In genomic region chr4:685681-686218, GRCh38 we compare ENCODE assay signal across 23 cellular contexts. TPM values are rescaled to one million over a fixed set of nuclear protein-coding genes. Genes with fewer than 3 reads are reported as not detected.
A peak's percentile ranks its signal among the peaks of the same experiment; 100 is the strongest.
DNase-seq lines count a peak whose midpoint lies in the region; ATAC-seq, FAIRE-seq and TF ChIP-seq lines count a peak whose summit lies in the region.
"Had no signal": no experiment of that assay in that cellular context is flagged by ENCODE, and none has a peak within 500 bp of the region (broad histone marks: within the 10 kb centered on the region; RNA-seq: fewer than 3 reads in every experiment).

No MANE protein-coding gene starts in this region.

- no peaks in the 10 kb centered on the region for H3K9me3 Mint-ChIP-seq in stimulated activated naive B cell treated with anti-CD40 and anti-IgM and Interleukin-4, amounts not matched to agents 10 μg/mL and 1 μg/mL and 100 μg/mL, for 72 hours
- no peaks in the 10 kb centered on the region for H3K9me3 Mint-ChIP-seq in CD8-positive, alpha-beta memory T cell

- H4K20me1 ChIP-seq in GM12878 (ENCODE audit: control insufficient read depth, insufficient read depth), result no peaks in the 10 kb centered on the region

- no peak overlapping the region for H2BK15ac ChIP-seq in mesenchymal stem cell (ENCODE audit: low read depth, poor library complexity, severe bottlenecking)

- ATAC-seq in right cardiac atrium, result no peak
- no peak for ATAC-seq in left cardiac atrium
- ATAC-seq in GM12878, result no peak
- ATAC-seq in stimulated activated naive B cell treated with anti-CD40 and anti-IgM and Interleukin-4, amounts not matched to agents 10 μg/mL and 1 μg/mL and 100 μg/mL, for 72 hours (replicated peaks), result no peak
- ATAC-seq in left colon, result no peak
- ATAC-seq: A549 had no signal

- H3K14ac ChIP-seq in mesenchymal stem cell (ENCODE audit: low read length in 2 of 2), result no peak overlapping the region

- H2AFZ ChIP-seq in GM12878 (ENCODE audit: control insufficient read depth, low read depth, low read length), result no peak overlapping the region
- no peak overlapping the region for H2AFZ ChIP-seq in mesenchymal stem cell (ENCODE audit: low read depth, low read length)

- POLR2A ChIA-PET in GM12878 (lab: Charles Lee), result no interaction called here
- POLR2A ChIA-PET in CD8-positive, alpha-beta memory T cell (lab: Charles Lee), result no interaction called here

- no peak for TF ChIP-seq POLR2A in GM12878 (IDR thresholded peaks at IDR 0.05; ENCODE audit: low read depth, low read length)

- RAD21 ChIA-PET in GM12878 (lab: Charles Lee; ENCODE audit: unreplicated experiment), result no interaction called here

- H3K4me3 ChIP-seq in right cardiac atrium (ENCODE audit: low read length), result no peak overlapping the region
- H3K4me3 ChIP-seq in GM12878, result no peak overlapping the region
- no peak overlapping the region for H3K4me3 ChIP-seq in mesenchymal stem cell (ENCODE audit: insufficient read depth in 1 of 2, low read depth in 1 of 2, low read length in 2 of 2)
- no peak overlapping the region for H3K4me3 ChIP-seq in CD8-positive, alpha-beta memory T cell (ENCODE audit: low read length)
- H3K4me3 ChIP-seq: A549, SK-N-MC had no signal

- H3K27me3 ChIP-seq in right cardiac atrium (ENCODE audit: control insufficient read depth, insufficient read depth) (no peaks in the 10 kb centered on the region), GM12878 (replicated peaks in 1 of 2; ENCODE audit: control insufficient read depth in 2 of 2, insufficient read depth in 2 of 2, low read length in 1 of 2) (no peaks in the 10 kb centered on the region), mesenchymal stem cell (ENCODE audit: control insufficient read depth in 1 of 2, insufficient read depth in 1 of 2, low read length in 2 of 2) (no peaks in the 10 kb centered on the region)
- H3K27me3 ChIP-seq in CD8-positive, alpha-beta memory T cell (ENCODE audit: insufficient read depth, low read length, poor library complexity, severe bottlenecking), result no peaks in the 10 kb centered on the region

- DNase-seq in right cardiac atrium (peak in 2 of 3 donors; percentile 52 to 59), left cardiac atrium (no peak), GM12878 (ENCODE audit: low read depth, low spot score) (no peak), mesenchymal stem cell (no peak), AG08396 (ENCODE audit: low spot score) (no peak), left colon (no peak)
- DNase-seq in stimulated activated naive B cell treated with anti-CD40 and anti-IgM and Interleukin-4, amounts not matched to agents 10 μg/mL and 1 μg/mL and 100 μg/mL, for 72 hours, result no peak
- DNase-seq in CD8-positive, alpha-beta memory T cell, result no peak
- DNase-seq: Calu3, DMS79 treated with DMSO at 0.1 percent for 48 hours, NCI-H1048, NCI-H1417, NCI-H1694 treated with DMSO at 0.1 percent for 48 hours, NCI-H2081, NCI-H2227 treated with DMSO at 0.1 percent for 48 hours, NCI-H510A, NCI-H69, SIG-M5 had no signal

- no peaks in the 10 kb centered on the region for H3K9me3 ChIP-seq in right cardiac atrium (ENCODE audit: control insufficient read depth, low read length)
- H3K9me3 ChIP-seq in GM12878 (replicated peaks; ENCODE audit: control insufficient read depth, insufficient read depth, low read length), result no peaks in the 10 kb centered on the region
- H3K9me3 ChIP-seq in mesenchymal stem cell (ENCODE audit: control insufficient read depth, low read length), result no peaks in the 10 kb centered on the region
- H3K9me3 ChIP-seq in CD8-positive, alpha-beta memory T cell (ENCODE audit: low read length), result no peaks in the 10 kb centered on the region
- H3K9me3 ChIP-seq: A549 had no signal

- H3K9ac ChIP-seq in GM12878 (ENCODE audit: control insufficient read depth, insufficient read depth, low read length), result no peak overlapping the region
- no peak overlapping the region for H3K9ac ChIP-seq in mesenchymal stem cell (ENCODE audit: low read length)

- no peak overlapping the region for H3K27ac ChIP-seq in right cardiac atrium (ENCODE audit: low read length)
- no peak overlapping the region for H3K27ac ChIP-seq in GM12878 (ENCODE audit: control insufficient read depth, insufficient read depth)
- H3K27ac ChIP-seq in mesenchymal stem cell (ENCODE audit: low read length, poor library complexity, severe bottlenecking), result no peak overlapping the region
- no peak overlapping the region for H3K27ac ChIP-seq in CD8-positive, alpha-beta memory T cell (ENCODE audit: low read depth, low read length)
- H3K27ac ChIP-seq: HL-60, SK-N-MC had no signal

- peaks cover 20 to 45% of the 10 kb centered on the region in 2 donors for H3K27me3 Mint-ChIP-seq in stimulated activated naive B cell treated with anti-CD40 and anti-IgM and Interleukin-4, amounts not matched to agents 10 μg/mL and 1 μg/mL and 100 μg/mL, for 72 hours
- peaks cover 2 to 15% of the 10 kb centered on the region in 2 donors for H3K27me3 Mint-ChIP-seq in CD8-positive, alpha-beta memory T cell

- in situ Hi-C loops in GM12878 (cut with MboI), result no loop called here

- H2BK5ac ChIP-seq in mesenchymal stem cell (ENCODE audit: low read depth, low read length, poor library complexity, severe bottlenecking), result no peak overlapping the region

- no peak for TF ChIP-seq RAD21 in GM12878 (IDR thresholded peaks at IDR 0.05; ENCODE audit: insufficient read depth, low read depth, low read length)

- H3K4me1 ChIP-seq in right cardiac atrium (ENCODE audit: control insufficient read depth, insufficient read depth, low read length), result peaks cover 9% of the 10 kb centered on the region
- peaks cover 14% of the 10 kb centered on the region for H3K4me1 ChIP-seq in GM12878 (ENCODE audit: control insufficient read depth, insufficient read depth, low read length)
- peaks cover 59% of the 10 kb centered on the region for H3K4me1 ChIP-seq in mesenchymal stem cell (ENCODE audit: control insufficient read depth, insufficient read depth, low read depth, low read length)
- no peaks in the 10 kb centered on the region for H3K4me1 ChIP-seq in CD8-positive, alpha-beta memory T cell (ENCODE audit: insufficient read depth, low read length)

- no peak overlapping the region for H3K4me3 Mint-ChIP-seq in stimulated activated naive B cell treated with anti-CD40 and anti-IgM and Interleukin-4, amounts not matched to agents 10 μg/mL and 1 μg/mL and 100 μg/mL, for 72 hours
- peak overlapping the region in 1 of 7 donors; percentile 78 for H3K4me3 Mint-ChIP-seq in CD8-positive, alpha-beta memory T cell
- H3K4me3 Mint-ChIP-seq: CD14-positive monocyte had no signal

- peak overlapping the region; percentile 65 for H4K91ac ChIP-seq in mesenchymal stem cell (ENCODE audit: low read length)

- TF ChIP-seq CTCF in GM12878 (IDR thresholded peaks at IDR 0.05 in 2 of 3, conservative IDR thresholded peaks at IDR 0.05 in 1 of 3; ENCODE audit: control insufficient read depth in 2 of 3, extremely low read depth in 1 of 3, insufficient read depth in 1 of 3, low read depth in 3 of 3, low read length in 3 of 3), result no peak

- peaks cover 0 to 2% of the 10 kb centered on the region in 2 donors for H3K36me3 Mint-ChIP-seq in stimulated activated naive B cell treated with anti-CD40 and anti-IgM and Interleukin-4, amounts not matched to agents 10 μg/mL and 1 μg/mL and 100 μg/mL, for 72 hours
- no peaks in the 10 kb centered on the region for H3K36me3 Mint-ChIP-seq in CD8-positive, alpha-beta memory T cell

- TF ChIP-seq EP300 in GM12878 (IDR thresholded peaks at IDR 0.05; ENCODE audit: borderline replicate concordance in 1 of 2, control insufficient read depth in 1 of 2, low read depth in 2 of 2, low read length in 2 of 2), result no peak

- no peak overlapping the region for H4K8ac ChIP-seq in mesenchymal stem cell (ENCODE audit: low read length)

- no TSS peak for BruUV-seq in GM12878 (replicated peaks; lab: Mats Ljungman, UMichigan)

- H3K27ac Mint-ChIP-seq in stimulated activated naive B cell treated with anti-CD40 and anti-IgM and Interleukin-4, amounts not matched to agents 10 μg/mL and 1 μg/mL and 100 μg/mL, for 72 hours, result peak overlapping the region; percentile 31
- no peak overlapping the region for H3K27ac Mint-ChIP-seq in CD8-positive, alpha-beta memory T cell

- no peak overlapping the region for H3K23ac ChIP-seq in mesenchymal stem cell (ENCODE audit: low read length in 2 of 2)

- no peak overlapping the region for H2AK5ac ChIP-seq in mesenchymal stem cell (ENCODE audit: low read length, severe bottlenecking)

- intact Hi-C loops in right cardiac atrium (cut with DNase I) (no loop called here), left cardiac atrium (cut with DNase I) (no loop called here), GM12878 (cut with micrococcal nuclease; ENCODE audit: unreplicated experiment) (no loop called here), left colon (cut with DNase I, micrococcal nuclease) (no loop called here)

- H2BK120ac ChIP-seq in mesenchymal stem cell (ENCODE audit: low read depth, low read length), result no peak overlapping the region

- peaks cover 2% of the 10 kb centered on the region for H3K79me1 ChIP-seq in mesenchymal stem cell (replicated peaks; ENCODE audit: low read length, poor library complexity, severe bottlenecking)

- 94% methylated on average over 25 of the region's 25 CpGs for WGBS in right cardiac atrium
- 70% methylated on average over 25 of the region's 25 CpGs for WGBS in GM12878 (ENCODE audit: insufficient coverage, insufficient replicate concordance, low lambda C conversion rate, missing lambda C conversion rate)
- 98% methylated on average over 25 of the region's 25 CpGs for WGBS in mesenchymal stem cell

- H3K4me2 ChIP-seq in GM12878 (ENCODE audit: control insufficient read depth, insufficient read depth) (no peak overlapping the region), mesenchymal stem cell (ENCODE audit: low read length, poor library complexity, severe bottlenecking) (no peak overlapping the region)
- H3K4me2 ChIP-seq: A549 had no signal

- H2BK12ac ChIP-seq in mesenchymal stem cell (ENCODE audit: low read length in 2 of 2), result no peak overlapping the region

- H3K4me1 Mint-ChIP-seq in stimulated activated naive B cell treated with anti-CD40 and anti-IgM and Interleukin-4, amounts not matched to agents 10 μg/mL and 1 μg/mL and 100 μg/mL, for 72 hours, result peaks cover 3 to 26% of the 10 kb centered on the region in 2 donors
- peaks cover 0 to 25% (median 5%) of the 10 kb centered on the region in 3 donors for H3K4me1 Mint-ChIP-seq in CD8-positive, alpha-beta memory T cell

- H3K4ac ChIP-seq in mesenchymal stem cell (ENCODE audit: low read depth in 1 of 2, low read length in 2 of 2), result no peak overlapping the region

- no peak for FAIRE-seq in GM12878 (lab: Jason Lieb, UNC)
- FAIRE-seq: A549, H54 had no signal

- H3K36me3 ChIP-seq in GM12878 (ENCODE audit: control insufficient read depth in 2 of 2, insufficient read depth in 2 of 2, low read length in 1 of 2) (no peaks in the 10 kb centered on the region), mesenchymal stem cell (ENCODE audit: control insufficient read depth in 1 of 2, insufficient read depth in 2 of 2, low read depth in 1 of 2, low read length in 2 of 2) (peaks cover 18 to 21% of the 10 kb centered on the region in 2 experiments)
- no peaks in the 10 kb centered on the region for H3K36me3 ChIP-seq in CD8-positive, alpha-beta memory T cell (ENCODE audit: insufficient read depth, low read length)

- CTCF ChIA-PET in GM12878 (lab: Yijun Ruan, JAX), result no interaction called here
- CTCF ChIA-PET in CD8-positive, alpha-beta memory T cell (lab: Charles Lee), result no interaction called here

- H3K79me2 ChIP-seq in GM12878 (ENCODE audit: control insufficient read depth, insufficient read depth, low read length), result no peaks in the 10 kb centered on the region

- H3K18ac ChIP-seq in mesenchymal stem cell (ENCODE audit: low read depth in 1 of 2, low read length in 2 of 2), result no peak overlapping the region

- SMC1A ChIA-PET in GM12878 (lab: Charles Lee; ENCODE audit: uncharacterized antibody, unreplicated experiment), result no interaction called here

RNA-seq across cellular contexts. Expression of gene SLC49A3, which starts 3.2 kb away (rescaled TPM):
- 10 to 100 TPM; 13.7 to 19.5 (median 16.9) TPM for total RNA-seq in right cardiac atrium
- polyA plus RNA-seq in right cardiac atrium, result 10.6 TPM
- total RNA-seq in left cardiac atrium, result 10 to 100 TPM; 14.0 to 17.2 TPM
- total RNA-seq in GM12878 (2013; cell fraction: nucleolus; rRNA removed), result not detected in 2 replicates
- total RNA-seq in GM12878 (2014; rRNA removed), result 0.17 and 0.22 TPM in 2 replicates
- total RNA-seq in GM12878 (2014; rRNA removed; fragmentation: Illumina TruSeq; extraction: Trizol), result not detected in 2 replicates
- total RNA-seq in GM12878 (2021), result 0.74 and 0.85 TPM in 2 replicates
- not detected for polyA plus RNA-seq in GM12878 (2011; ENCODE audit: low read depth)
- polyA plus RNA-seq in GM12878 (2011; rRNA removed), result not detected in 2 replicates
- polyA plus RNA-seq in GM12878 (2011; cell fraction: cytosol; rRNA removed), result not detected in 2 replicates
- not detected in 2 replicates for polyA plus RNA-seq in GM12878 (2011; cell fraction: nucleus; rRNA removed)
- polyA plus RNA-seq in GM12878 (2012), result 0.60 and 0.62 TPM in 2 replicates
- polyA plus RNA-seq in GM12878 (2014; fragmentation: Illumina TruSeq; extraction: Trizol), result 0.09 TPM in 1 of 2 replicates, not detected in the other
- not detected for polyA plus RNA-seq in GM12878 (2014; fragmentation: Nextera tagmentation; extraction: Ambion mirVana)
- polyA plus RNA-seq in GM12878 (2014; rRNA removed), result 0.09 and 0.24 TPM in 2 replicates
- under 1 TPM; 0.14 to 0.19 TPM for polyA plus RNA-seq in GM12878 (2016; fragmentation: Nextera tagmentation; extraction: Ambion mirVana)
- polyA minus RNA-seq in GM12878 (2011; rRNA and poly(A)+ RNA removed), result not detected in 2 replicates
- not detected in 2 replicates for polyA minus RNA-seq in GM12878 (2011; cell fraction: cytosol; rRNA and poly(A)+ RNA removed)
- not detected in 2 replicates for polyA minus RNA-seq in GM12878 (2011; cell fraction: nucleus; rRNA and poly(A)+ RNA removed)
- 1.4 TPM for polyA plus RNA-seq in mesenchymal stem cell (2013, experiment 1 of 2)
- 1.3 TPM for polyA plus RNA-seq in mesenchymal stem cell (2013, experiment 2 of 2)
- total RNA-seq in CD8-positive, alpha-beta memory T cell, result 1 to 10 TPM in 1 of 2 experiments, under 1 TPM in 1; 0.80 to 1.1 TPM
- 0.52 TPM for polyA plus RNA-seq in CD8-positive, alpha-beta memory T cell
- total RNA-seq in left colon, result 10 to 100 TPM; 10.7 to 15.8 TPM

RNA-seq across cellular contexts. Expression of gene MYL5, which starts 11.4 kb away (rescaled TPM):
- total RNA-seq in right cardiac atrium (1 to 10 TPM; 4.0 to 6.0 (median 4.7) TPM), left cardiac atrium (1 to 10 TPM; 5.4 to 5.9 TPM), GM12878 (2014; rRNA removed) (7.5 and 10.8 TPM in 2 replicates), GM12878 (2014; rRNA removed; fragmentation: Illumina TruSeq; extraction: Trizol) (5.9 and 7.0 TPM in 2 replicates), GM12878 (2021) (12.0 and 13.8 TPM in 2 replicates), left colon (10 to 100 TPM; 30.0 to 37.1 TPM)
- polyA plus RNA-seq in right cardiac atrium (3.8 TPM), GM12878 (2011; rRNA removed) (8.2 and 13.6 TPM in 2 replicates), GM12878 (2014; fragmentation: Illumina TruSeq; extraction: Trizol) (3.3 and 6.1 TPM in 2 replicates), GM12878 (2014; fragmentation: Nextera tagmentation; extraction: Ambion mirVana) (1 to 10 TPM; 1.2 to 3.9 TPM), GM12878 (2014; rRNA removed) (8.7 and 11.9 TPM in 2 replicates), GM12878 (2016; fragmentation: Nextera tagmentation; extraction: Ambion mirVana) (1 to 10 TPM; 6.6 to 7.8 TPM)
- 31.7 and 32.8 TPM in 2 replicates for total RNA-seq in GM12878 (2013; cell fraction: nucleolus; rRNA removed)
- 15.5 TPM for polyA plus RNA-seq in GM12878 (2011; ENCODE audit: low read depth)
- 11.3 and 13.3 TPM in 2 replicates for polyA plus RNA-seq in GM12878 (2011; cell fraction: cytosol; rRNA removed)
- polyA plus RNA-seq in GM12878 (2011; cell fraction: nucleus; rRNA removed), result 42.0 and 46.7 TPM in 2 replicates
- 22.6 and 23.9 TPM in 2 replicates for polyA plus RNA-seq in GM12878 (2012)
- 5.0 and 11.4 TPM in 2 replicates for polyA minus RNA-seq in GM12878 (2011; rRNA and poly(A)+ RNA removed)
- 3.4 and 5.7 TPM in 2 replicates for polyA minus RNA-seq in GM12878 (2011; cell fraction: cytosol; rRNA and poly(A)+ RNA removed)
- polyA minus RNA-seq in GM12878 (2011; cell fraction: nucleus; rRNA and poly(A)+ RNA removed), result 16.8 and 27.2 TPM in 2 replicates
- 15.0 TPM for polyA plus RNA-seq in mesenchymal stem cell (2013, experiment 1 of 2)
- polyA plus RNA-seq in mesenchymal stem cell (2013, experiment 2 of 2), result 13.1 TPM
- total RNA-seq in CD8-positive, alpha-beta memory T cell, result 10 to 100 TPM; 17.1 to 19.5 TPM
- 5.2 TPM for polyA plus RNA-seq in CD8-positive, alpha-beta memory T cell

RNA-seq across cellular contexts. Expression of gene ATP5ME, which starts 11.7 kb away (rescaled TPM):
- 100 to 1,000 TPM; 689 to 911 (median 734) TPM for total RNA-seq in right cardiac atrium
- polyA plus RNA-seq in right cardiac atrium, result 1,352 TPM
- total RNA-seq in left cardiac atrium, result 100 to 1,000 TPM; 770 to 781 TPM
- 11.1 and 11.3 TPM in 2 replicates for total RNA-seq in GM12878 (2013; cell fraction: nucleolus; rRNA removed)
- 406 and 453 TPM in 2 replicates for total RNA-seq in GM12878 (2014; rRNA removed)
- 565 and 627 TPM in 2 replicates for total RNA-seq in GM12878 (2014; rRNA removed; fragmentation: Illumina TruSeq; extraction: Trizol)
- total RNA-seq in GM12878 (2021), result 279 and 323 TPM in 2 replicates
- 98.1 TPM for polyA plus RNA-seq in GM12878 (2011; ENCODE audit: low read depth)
- 350 and 373 TPM in 2 replicates for polyA plus RNA-seq in GM12878 (2011; rRNA removed)
- 609 and 754 TPM in 2 replicates for polyA plus RNA-seq in GM12878 (2011; cell fraction: cytosol; rRNA removed)
- 195 and 199 TPM in 2 replicates for polyA plus RNA-seq in GM12878 (2011; cell fraction: nucleus; rRNA removed)
- polyA plus RNA-seq in GM12878 (2012), result 765 and 1,112 TPM in 2 replicates
- 77.3 and 359 TPM in 2 replicates for polyA plus RNA-seq in GM12878 (2014; fragmentation: Illumina TruSeq; extraction: Trizol)
- polyA plus RNA-seq in GM12878 (2014; fragmentation: Nextera tagmentation; extraction: Ambion mirVana), result 1,000 to 10,000 TPM; 1,956 to 2,374 TPM
- 388 and 500 TPM in 2 replicates for polyA plus RNA-seq in GM12878 (2014; rRNA removed)
- 1,000 to 10,000 TPM in 1 of 2 experiments, 100 to 1,000 TPM in 1; 997 to 1,034 TPM for polyA plus RNA-seq in GM12878 (2016; fragmentation: Nextera tagmentation; extraction: Ambion mirVana)
- 105 and 133 TPM in 2 replicates for polyA minus RNA-seq in GM12878 (2011; rRNA and poly(A)+ RNA removed)
- 46.8 and 58.4 TPM in 2 replicates for polyA minus RNA-seq in GM12878 (2011; cell fraction: cytosol; rRNA and poly(A)+ RNA removed)
- polyA minus RNA-seq in GM12878 (2011; cell fraction: nucleus; rRNA and poly(A)+ RNA removed), result 24.5 and 32.9 TPM in 2 replicates
- 1,109 TPM for polyA plus RNA-seq in mesenchymal stem cell (2013, experiment 1 of 2)
- polyA plus RNA-seq in mesenchymal stem cell (2013, experiment 2 of 2), result 1,079 TPM
- total RNA-seq in CD8-positive, alpha-beta memory T cell, result 100 to 1,000 TPM; 284 to 291 TPM
- 441 TPM for polyA plus RNA-seq in CD8-positive, alpha-beta memory T cell
- 100 to 1,000 TPM; 383 to 496 TPM for total RNA-seq in left colon

RNA-seq across cellular contexts. Expression of gene PCGF3, which starts 19.9 kb away (rescaled TPM):
- total RNA-seq in right cardiac atrium (10 to 100 TPM; 25.0 to 28.6 (median 26.4) TPM), left cardiac atrium (10 to 100 TPM; 21.4 to 26.6 TPM), GM12878 (2014; rRNA removed) (21.1 and 21.7 TPM in 2 replicates), GM12878 (2014; rRNA removed; fragmentation: Illumina TruSeq; extraction: Trizol) (15.0 and 15.4 TPM in 2 replicates), GM12878 (2021) (35.4 and 35.8 TPM in 2 replicates), left colon (10 to 100 TPM; 46.9 to 51.9 TPM)
- polyA plus RNA-seq in right cardiac atrium (30.1 TPM), GM12878 (2011; rRNA removed) (43.8 and 45.9 TPM in 2 replicates), GM12878 (2014; fragmentation: Illumina TruSeq; extraction: Trizol) (11.9 and 15.6 TPM in 2 replicates), GM12878 (2014; fragmentation: Nextera tagmentation; extraction: Ambion mirVana) (1 to 10 TPM; 2.2 to 4.5 TPM), GM12878 (2014; rRNA removed) (33.2 and 40.5 TPM in 2 replicates), GM12878 (2016; fragmentation: Nextera tagmentation; extraction: Ambion mirVana) (10 to 100 TPM; 14.3 to 16.2 TPM)
- total RNA-seq in GM12878 (2013; cell fraction: nucleolus; rRNA removed), result 137 and 138 TPM in 2 replicates
- 19.4 TPM for polyA plus RNA-seq in GM12878 (2011; ENCODE audit: low read depth)
- polyA plus RNA-seq in GM12878 (2011; cell fraction: cytosol; rRNA removed), result 43.1 and 49.1 TPM in 2 replicates
- 236 and 252 TPM in 2 replicates for polyA plus RNA-seq in GM12878 (2011; cell fraction: nucleus; rRNA removed)
- polyA plus RNA-seq in GM12878 (2012), result 22.8 and 29.1 TPM in 2 replicates
- 54.2 and 58.7 TPM in 2 replicates for polyA minus RNA-seq in GM12878 (2011; rRNA and poly(A)+ RNA removed)
- 22.6 and 24.6 TPM in 2 replicates for polyA minus RNA-seq in GM12878 (2011; cell fraction: cytosol; rRNA and poly(A)+ RNA removed)
- polyA minus RNA-seq in GM12878 (2011; cell fraction: nucleus; rRNA and poly(A)+ RNA removed), result 60.6 and 74.2 TPM in 2 replicates
- polyA plus RNA-seq in mesenchymal stem cell (2013, experiment 1 of 2), result 33.6 TPM
- 32.1 TPM for polyA plus RNA-seq in mesenchymal stem cell (2013, experiment 2 of 2)
- 10 to 100 TPM; 24.7 to 26.1 TPM for total RNA-seq in CD8-positive, alpha-beta memory T cell
- 4.8 TPM for polyA plus RNA-seq in CD8-positive, alpha-beta memory T cell

Comparison
In these comparisons a context has a peak if more than half of its experiments do, and no peak if none do; other contexts are left out.
1. DNase-seq: peak in right cardiac atrium (2 of 3); none in left cardiac atrium (single experiment), GM12878 (single experiment), mesenchymal stem cell (single experiment), stimulated activated naive B cell treated with anti-CD40 and anti-IgM and Interleukin-4, amounts not matched to agents 10 μg/mL and 1 μg/mL and 100 μg/mL, for 72 hours (single experiment), CD8-positive, alpha-beta memory T cell (0 of 5), AG08396 (single experiment) and left colon (0 of 2).
2. RNA of gene SLC49A3, which starts 3.2 kb away (total RNA-seq): 13.7 to 19.5 TPM in right cardiac atrium, 14.0 to 17.2 TPM in left cardiac atrium and 10.7 to 15.8 TPM in left colon; 0.80 to 1.1 TPM in CD8-positive, alpha-beta memory T cell and 0.17 to 0.85 TPM in GM12878; every median in the first group is over 4 times any median in the second.